Comparison of ENCODE assay signal across 1 cellular context in genomic region chr9:126506361-126507317, GRCh38.
TF ChIP-seq lines count a peak whose summit lies in the region.

No MANE protein-coding gene starts in this region.

TF ChIP-seq in H1, 55 proteins besides CTCF, POLR2A, EP300 and RAD21 (continued from another document):
- TF ChIP-seq, protein P1, sequence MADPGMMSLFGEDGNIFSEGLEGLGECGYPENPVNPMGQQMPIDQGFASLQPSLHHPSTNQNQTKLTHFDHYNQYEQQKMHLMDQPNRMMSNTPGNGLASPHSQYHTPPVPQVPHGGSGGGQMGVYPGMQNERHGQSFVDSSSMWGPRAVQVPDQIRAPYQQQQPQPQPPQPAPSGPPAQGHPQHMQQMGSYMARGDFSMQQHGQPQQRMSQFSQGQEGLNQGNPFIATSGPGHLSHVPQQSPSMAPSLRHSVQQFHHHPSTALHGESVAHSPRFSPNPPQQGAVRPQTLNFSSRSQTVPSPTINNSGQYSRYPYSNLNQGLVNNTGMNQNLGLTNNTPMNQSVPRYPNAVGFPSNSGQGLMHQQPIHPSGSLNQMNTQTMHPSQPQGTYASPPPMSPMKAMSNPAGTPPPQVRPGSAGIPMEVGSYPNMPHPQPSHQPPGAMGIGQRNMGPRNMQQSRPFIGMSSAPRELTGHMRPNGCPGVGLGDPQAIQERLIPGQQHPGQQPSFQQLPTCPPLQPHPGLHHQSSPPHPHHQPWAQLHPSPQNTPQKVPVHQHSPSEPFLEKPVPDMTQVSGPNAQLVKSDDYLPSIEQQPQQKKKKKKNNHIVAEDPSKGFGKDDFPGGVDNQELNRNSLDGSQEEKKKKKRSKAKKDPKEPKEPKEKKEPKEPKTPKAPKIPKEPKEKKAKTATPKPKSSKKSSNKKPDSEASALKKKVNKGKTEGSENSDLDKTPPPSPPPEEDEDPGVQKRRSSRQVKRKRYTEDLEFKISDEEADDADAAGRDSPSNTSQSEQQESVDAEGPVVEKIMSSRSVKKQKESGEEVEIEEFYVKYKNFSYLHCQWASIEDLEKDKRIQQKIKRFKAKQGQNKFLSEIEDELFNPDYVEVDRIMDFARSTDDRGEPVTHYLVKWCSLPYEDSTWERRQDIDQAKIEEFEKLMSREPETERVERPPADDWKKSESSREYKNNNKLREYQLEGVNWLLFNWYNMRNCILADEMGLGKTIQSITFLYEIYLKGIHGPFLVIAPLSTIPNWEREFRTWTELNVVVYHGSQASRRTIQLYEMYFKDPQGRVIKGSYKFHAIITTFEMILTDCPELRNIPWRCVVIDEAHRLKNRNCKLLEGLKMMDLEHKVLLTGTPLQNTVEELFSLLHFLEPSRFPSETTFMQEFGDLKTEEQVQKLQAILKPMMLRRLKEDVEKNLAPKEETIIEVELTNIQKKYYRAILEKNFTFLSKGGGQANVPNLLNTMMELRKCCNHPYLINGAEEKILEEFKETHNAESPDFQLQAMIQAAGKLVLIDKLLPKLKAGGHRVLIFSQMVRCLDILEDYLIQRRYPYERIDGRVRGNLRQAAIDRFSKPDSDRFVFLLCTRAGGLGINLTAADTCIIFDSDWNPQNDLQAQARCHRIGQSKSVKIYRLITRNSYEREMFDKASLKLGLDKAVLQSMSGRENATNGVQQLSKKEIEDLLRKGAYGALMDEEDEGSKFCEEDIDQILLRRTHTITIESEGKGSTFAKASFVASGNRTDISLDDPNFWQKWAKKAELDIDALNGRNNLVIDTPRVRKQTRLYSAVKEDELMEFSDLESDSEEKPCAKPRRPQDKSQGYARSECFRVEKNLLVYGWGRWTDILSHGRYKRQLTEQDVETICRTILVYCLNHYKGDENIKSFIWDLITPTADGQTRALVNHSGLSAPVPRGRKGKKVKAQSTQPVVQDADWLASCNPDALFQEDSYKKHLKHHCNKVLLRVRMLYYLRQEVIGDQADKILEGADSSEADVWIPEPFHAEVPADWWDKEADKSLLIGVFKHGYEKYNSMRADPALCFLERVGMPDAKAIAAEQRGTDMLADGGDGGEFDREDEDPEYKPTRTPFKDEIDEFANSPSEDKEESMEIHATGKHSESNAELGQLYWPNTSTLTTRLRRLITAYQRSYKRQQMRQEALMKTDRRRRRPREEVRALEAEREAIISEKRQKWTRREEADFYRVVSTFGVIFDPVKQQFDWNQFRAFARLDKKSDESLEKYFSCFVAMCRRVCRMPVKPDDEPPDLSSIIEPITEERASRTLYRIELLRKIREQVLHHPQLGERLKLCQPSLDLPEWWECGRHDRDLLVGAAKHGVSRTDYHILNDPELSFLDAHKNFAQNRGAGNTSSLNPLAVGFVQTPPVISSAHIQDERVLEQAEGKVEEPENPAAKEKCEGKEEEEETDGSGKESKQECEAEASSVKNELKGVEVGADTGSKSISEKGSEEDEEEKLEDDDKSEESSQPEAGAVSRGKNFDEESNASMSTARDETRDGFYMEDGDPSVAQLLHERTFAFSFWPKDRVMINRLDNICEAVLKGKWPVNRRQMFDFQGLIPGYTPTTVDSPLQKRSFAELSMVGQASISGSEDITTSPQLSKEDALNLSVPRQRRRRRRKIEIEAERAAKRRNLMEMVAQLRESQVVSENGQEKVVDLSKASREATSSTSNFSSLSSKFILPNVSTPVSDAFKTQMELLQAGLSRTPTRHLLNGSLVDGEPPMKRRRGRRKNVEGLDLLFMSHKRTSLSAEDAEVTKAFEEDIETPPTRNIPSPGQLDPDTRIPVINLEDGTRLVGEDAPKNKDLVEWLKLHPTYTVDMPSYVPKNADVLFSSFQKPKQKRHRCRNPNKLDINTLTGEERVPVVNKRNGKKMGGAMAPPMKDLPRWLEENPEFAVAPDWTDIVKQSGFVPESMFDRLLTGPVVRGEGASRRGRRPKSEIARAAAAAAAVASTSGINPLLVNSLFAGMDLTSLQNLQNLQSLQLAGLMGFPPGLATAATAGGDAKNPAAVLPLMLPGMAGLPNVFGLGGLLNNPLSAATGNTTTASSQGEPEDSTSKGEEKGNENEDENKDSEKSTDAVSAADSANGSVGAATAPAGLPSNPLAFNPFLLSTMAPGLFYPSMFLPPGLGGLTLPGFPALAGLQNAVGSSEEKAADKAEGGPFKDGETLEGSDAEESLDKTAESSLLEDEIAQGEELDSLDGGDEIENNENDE (IDR thresholded peaks at IDR 0.05; ENCODE audit: insufficient replicate concordance, low read length) = no peak
- TF ChIP-seq JUN (IDR thresholded peaks at IDR 0.05; ENCODE audit: low read depth, low read length) = no peak
- TF ChIP-seq SRF (IDR thresholded peaks at IDR 0.05; ENCODE audit: low read depth, low read length) = no peak
- no peak for TF ChIP-seq ZNF274 (IDR thresholded peaks at IDR 0.05; ENCODE audit: borderline replicate concordance, extremely low read depth, low read length)
- TF ChIP-seq SIRT6 (IDR thresholded peaks at IDR 0.05; ENCODE audit: low read length) = no peak
- TF ChIP-seq BRCA1 (IDR thresholded peaks at IDR 0.05; ENCODE audit: low read depth, low read length) = no peak
- TF ChIP-seq MAX (IDR thresholded peaks at IDR 0.05) = no peak
- no peak for TF ChIP-seq CEBPB (IDR thresholded peaks at IDR 0.05; ENCODE audit: low read depth, low read length)
- TF ChIP-seq, protein P2, sequence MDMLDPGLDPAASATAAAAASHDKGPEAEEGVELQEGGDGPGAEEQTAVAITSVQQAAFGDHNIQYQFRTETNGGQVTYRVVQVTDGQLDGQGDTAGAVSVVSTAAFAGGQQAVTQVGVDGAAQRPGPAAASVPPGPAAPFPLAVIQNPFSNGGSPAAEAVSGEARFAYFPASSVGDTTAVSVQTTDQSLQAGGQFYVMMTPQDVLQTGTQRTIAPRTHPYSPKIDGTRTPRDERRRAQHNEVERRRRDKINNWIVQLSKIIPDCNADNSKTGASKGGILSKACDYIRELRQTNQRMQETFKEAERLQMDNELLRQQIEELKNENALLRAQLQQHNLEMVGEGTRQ (IDR thresholded peaks at IDR 0.05; ENCODE audit: low read length) = no peak
- TF ChIP-seq, protein P3, sequence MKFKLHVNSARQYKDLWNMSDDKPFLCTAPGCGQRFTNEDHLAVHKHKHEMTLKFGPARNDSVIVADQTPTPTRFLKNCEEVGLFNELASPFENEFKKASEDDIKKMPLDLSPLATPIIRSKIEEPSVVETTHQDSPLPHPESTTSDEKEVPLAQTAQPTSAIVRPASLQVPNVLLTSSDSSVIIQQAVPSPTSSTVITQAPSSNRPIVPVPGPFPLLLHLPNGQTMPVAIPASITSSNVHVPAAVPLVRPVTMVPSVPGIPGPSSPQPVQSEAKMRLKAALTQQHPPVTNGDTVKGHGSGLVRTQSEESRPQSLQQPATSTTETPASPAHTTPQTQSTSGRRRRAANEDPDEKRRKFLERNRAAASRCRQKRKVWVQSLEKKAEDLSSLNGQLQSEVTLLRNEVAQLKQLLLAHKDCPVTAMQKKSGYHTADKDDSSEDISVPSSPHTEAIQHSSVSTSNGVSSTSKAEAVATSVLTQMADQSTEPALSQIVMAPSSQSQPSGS (IDR thresholded peaks at IDR 0.05; ENCODE audit: low read length) = no peak
- no peak for TF ChIP-seq SAP30 (IDR thresholded peaks at IDR 0.05; ENCODE audit: insufficient read depth, insufficient replicate concordance, low read length)
- no peak for TF ChIP-seq KDM5A (IDR thresholded peaks at IDR 0.05; ENCODE audit: low read length)
- TF ChIP-seq NANOG (IDR thresholded peaks at IDR 0.05; ENCODE audit: insufficient read depth, low read depth, low read length, poor library complexity, severe bottlenecking) = no peak
- no peak for TF ChIP-seq CHD1 (IDR thresholded peaks at IDR 0.05; ENCODE audit: low read depth, low read length)
- no peak for TF ChIP-seq PHF8 (conservative IDR thresholded peaks at IDR 0.05; ENCODE audit: low read depth, low read length)
- no peak for TF ChIP-seq SIN3A (conservative IDR thresholded peaks at IDR 0.05 in 1 of 2, IDR thresholded peaks at IDR 0.05 in 1 of 2; ENCODE audit: low read depth in 1 of 2, low read length in 2 of 2)
- no peak for TF ChIP-seq CTBP2 (IDR thresholded peaks at IDR 0.05; ENCODE audit: borderline replicate concordance, insufficient read depth, insufficient read length, low read length)
TF ChIP-seq in H1: peak in this region for 0.
